Comparison of ENCODE assay signal across 21 cellular contexts in the genomic region with DNA sequence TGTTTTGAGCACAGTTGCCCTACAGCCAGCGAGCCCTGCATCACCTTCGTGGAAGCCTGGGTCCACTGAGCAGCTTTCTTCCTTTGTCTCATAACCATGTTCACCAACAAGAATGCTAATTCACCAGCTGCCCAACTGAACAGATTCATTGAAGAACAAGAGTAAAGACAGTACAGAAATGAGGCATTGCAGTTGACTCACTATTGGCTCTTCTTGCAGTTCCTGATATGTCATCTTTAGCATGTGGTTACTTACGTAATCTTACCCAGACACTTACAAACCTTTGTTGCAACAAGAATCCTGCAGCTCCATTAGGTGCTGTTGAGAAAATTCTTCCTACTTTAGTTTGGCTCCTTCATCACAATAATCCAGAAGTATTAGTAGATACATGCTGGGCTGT.
"Had no signal": no experiment of that assay in that cellular context is flagged by ENCODE, and none has a peak within 500 bp of the region (broad histone marks: within the 10 kb centered on the region; RNA-seq: fewer than 3 reads in every experiment).

No MANE protein-coding gene starts in this region.

- H3K9me3 ChIP-seq: body of pancreas, left lung, pancreas, sigmoid colon, spleen, thyroid gland had no signal

- ATAC-seq: body of pancreas, left lung, pancreas had no signal

- H3K27me3 Mint-ChIP-seq: activated CD4-positive, alpha-beta memory T cell treated with anti-CD3 and anti-CD28 coated beads, Interleukin-2, amount 10 ng/mL, durations not matched to agents 7 days and 5 days had no signal

- H3K9me3 Mint-ChIP-seq: activated CD4-positive, alpha-beta memory T cell treated with anti-CD3 and anti-CD28 coated beads, Interleukin-2, amount 10 ng/mL, durations not matched to agents 7 days and 5 days; activated T-cell treated with anti-CD3 and anti-CD28 coated beads, Interleukin-2, amount 50 U/mL, for 24 hours had no signal

- H3K4me3 Mint-ChIP-seq: activated CD4-positive, alpha-beta memory T cell treated with anti-CD3 and anti-CD28 coated beads, Interleukin-2, amount 10 ng/mL, durations not matched to agents 7 days and 5 days; activated naive CD8-positive, alpha-beta T cell; activated T-cell treated with anti-CD3 and anti-CD28 coated beads, Interleukin-2, amount 50 U/mL, for 24 hours; naive B cell had no signal

- H3K4me1 Mint-ChIP-seq: activated CD4-positive, alpha-beta memory T cell treated with anti-CD3 and anti-CD28 coated beads, Interleukin-2, amount 10 ng/mL, durations not matched to agents 7 days and 5 days; naive B cell had no signal

- H3K27ac Mint-ChIP-seq: activated CD4-positive, alpha-beta memory T cell treated with anti-CD3 and anti-CD28 coated beads, Interleukin-2, amount 10 ng/mL, durations not matched to agents 7 days and 5 days; activated naive CD8-positive, alpha-beta T cell; activated T-cell treated with anti-CD3 and anti-CD28 coated beads, Interleukin-2, amount 50 U/mL, for 24 hours; naive B cell had no signal

- DNase-seq: activated CD4-positive, alpha-beta memory T cell treated with anti-CD3 and anti-CD28 coated beads, Interleukin-2, amount 10 ng/mL, durations not matched to agents 7 days and 5 days; activated effector memory CD4-positive, alpha-beta T cell treated with anti-CD3 and anti-CD28 coated beads, Interleukin-2, amount 50 U/mL, for 16 hours; activated T-cell treated with anti-CD3 and anti-CD28 coated beads, Interleukin-2, amount 50 U/mL, for 24 hours; amygdala; body of pancreas; central memory CD4-positive, alpha-beta T cell; effector CD4-positive, alpha-beta T cell; foreskin fibroblast; glutamatergic neuron; hypothalamus; kidney; left lung; naive B cell; pancreas; sigmoid colon; spleen; T1000; thyroid gland; WERI-Rb-1 had no signal

- H3K27ac ChIP-seq: body of pancreas, coronary artery, left lung, pancreas, sigmoid colon, spleen, thyroid gland, WERI-Rb-1 had no signal

- H3K27me3 ChIP-seq: body of pancreas, left lung, pancreas, sigmoid colon, spleen, thyroid gland had no signal

- H3K4me3 ChIP-seq: body of pancreas, coronary artery, left lung, pancreas, sigmoid colon, spleen, thyroid gland had no signal

- H3K4me1 ChIP-seq: body of pancreas, left lung, pancreas, sigmoid colon, spleen, thyroid gland had no signal
